In the genomic region with DNA sequence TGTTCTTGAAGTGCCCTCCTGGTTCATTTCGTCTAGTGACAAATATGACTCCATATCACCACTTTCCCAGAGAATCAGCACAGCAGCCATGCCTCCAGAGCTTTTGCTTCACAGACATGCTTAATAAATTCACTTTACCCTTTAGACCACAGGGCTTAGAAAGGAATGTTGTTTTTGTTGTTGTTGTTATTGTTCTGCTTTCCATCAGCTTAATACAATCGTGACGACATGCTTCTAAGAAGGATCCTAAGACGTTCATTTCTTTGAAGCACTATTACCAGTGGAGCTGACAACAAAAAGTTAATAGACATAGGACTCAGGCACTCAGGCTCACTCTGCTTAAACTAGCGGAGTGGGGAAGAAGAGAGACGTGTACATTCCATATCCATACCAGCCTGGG, we compare ENCODE assay signal across 30 cellular contexts.
"Had no signal": no experiment of that assay in that cellular context is flagged by ENCODE, and none has a peak within 500 bp of the region (broad histone marks: within the 10 kb centered on the region; RNA-seq: fewer than 3 reads in every experiment).

No MANE protein-coding gene starts in this region.

- H3K79me2 ChIP-seq: parathyroid adenoma had no signal

- H3K27ac ChIP-seq: neural progenitor cell, ovary, parathyroid adenoma, psoas muscle, skin epidermis, spleen, suprapubic skin, testis, tibial artery, transverse colon, upper lobe of left lung, vagina had no signal

- H3K4me3 ChIP-seq: neural progenitor cell, ovary, psoas muscle, skin epidermis, smooth muscle cell, spleen, suprapubic skin, testis, tibial artery, transverse colon, upper lobe of left lung, vagina had no signal

- H3K9me3 ChIP-seq: ovary, psoas muscle, spleen, suprapubic skin, testis, tibial artery, transverse colon, upper lobe of left lung, vagina had no signal

- FAIRE-seq: urothelium cell line had no signal

- H3K4me2 ChIP-seq: neural progenitor cell, smooth muscle cell had no signal

- H3K9ac ChIP-seq: neural progenitor cell, parathyroid adenoma had no signal

- H2AFZ ChIP-seq: neural progenitor cell, parathyroid adenoma had no signal

- H3K36me3 ChIP-seq: neural progenitor cell, ovary, spleen, suprapubic skin, tibial artery, transverse colon, upper lobe of left lung, vagina had no signal

- H3K4me1 ChIP-seq: neural progenitor cell, parathyroid adenoma, spleen, suprapubic skin, testis, upper lobe of left lung, vagina had no signal

- H3K27me3 ChIP-seq: neural progenitor cell, ovary, spleen, testis, tibial artery, upper lobe of left lung, vagina had no signal

- DNase-seq: naive thymus-derived CD4-positive, alpha-beta T cell; natural killer cell; occipital lobe; ovary; posterior cingulate gyrus; psoas muscle; right cardiac atrium; spleen; stimulated activated CD4-positive, alpha-beta T cell treated with anti-CD3 and anti-CD28 coated beads, Interleukin-12 subunit alpha, Interleukin-12 subunit beta, amount 100 ng/mL, for 4 hours; stimulated activated CD4-positive, alpha-beta T cell treated with anti-CD3 and anti-CD28 coated beads, Interleukin-1b, Interleukin-23, amount 100 ng/mL, for 48 hours; stimulated activated CD4-positive, alpha-beta T cell treated with anti-CD3 and anti-CD28 coated beads, Interleukin-4, amount 100 ng/mL, for 1 hour; stimulated activated CD4-positive, alpha-beta T cell treated with anti-CD3 and anti-CD28 coated beads, Interleukin-4, amount 100 ng/mL, for 4 hours; stimulated activated CD8-positive, alpha-beta memory T cell treated with anti-CD3 and anti-CD28 coated beads, Interleukin-4, amount 100 ng/mL, for 48 hours; stimulated activated naive CD4-positive, alpha-beta T cell; stimulated activated naive CD8-positive, alpha-beta T cell treated with anti-CD3 and anti-CD28 coated beads, Interleukin-15, amount 100 ng/mL, for 72 hours; stimulated activated naive CD8-positive, alpha-beta T cell treated with anti-CD3 and anti-CD28 coated beads, Interleukin-15, Interleukin-2, amounts not matched to agents 100 U/mL and 50 U/mL, for 24 hours; substantia nigra; testis; tibial artery; transverse colon; upper lobe of left lung had no signal

- ATAC-seq: naive thymus-derived CD4-positive, alpha-beta T cell; natural killer cell; psoas muscle; right cardiac atrium; sciatic nerve; stimulated activated memory B cell treated with anti-CD40 and anti-IgM and Interleukin-4, amounts not matched to agents 10 μg/mL and 1 μg/mL and 100 μg/mL, for 72 hours; stimulated activated naive CD8-positive, alpha-beta T cell treated with anti-CD3 and anti-CD28 coated beads, Interleukin-15, amount 100 ng/mL, for 72 hours; stimulated activated naive CD8-positive, alpha-beta T cell treated with anti-CD3 and anti-CD28 coated beads, Interleukin-15, Interleukin-2, amounts not matched to agents 100 U/mL and 50 U/mL, for 24 hours had no signal
